In genomic region chr1:61452354-61452990, GRCh38 we compare ENCODE assay signal across 8 cellular contexts.
DNase-seq lines count a peak whose midpoint lies in the region; ATAC-seq and TF ChIP-seq lines count a peak whose summit lies in the region.

No MANE protein-coding gene starts in this region.

- H3K27ac ChIP-seq in PC-9 (peak overlapping the region; percentile 17; the same call in 1 of the 2 replicates), osteoblast (ENCODE audit: low read depth, low read length) (peak overlapping the region; percentile 42)

- CTCF ChIA-PET in PC-9 (lab: Charles Lee): interaction anchor here (0.7 to 0.8 kb wide), 2 partner anchors 130 to 317 kb away, joined by 9 to 10 read pairs; no protein-coding TSS in a partner anchor

- POLR2A ChIA-PET in PC-9 (lab: Charles Lee; ENCODE audit: unreplicated experiment): interaction anchor here (0.5 kb wide), 1 partner anchor 370 kb away, joined by 4 read pairs; the partner anchor contains the start of gene NFIA

- no peaks in the 10 kb centered on the region for H3F3A ChIP-seq in PC-9 (ENCODE audit: insufficient read depth, low read depth)

- H3K27ac Mint-ChIP-seq in CD14-positive monocyte (peak overlapping the region in 6 of 7 donors; percentile 25 to 91 (median 88)), endothelial cell (ENCODE audit: unreplicated experiment) (peak overlapping the region; percentile 91)

- H3K4me1 ChIP-seq in PC-9 (replicated peaks; ENCODE audit: insufficient read depth): peaks cover 22% of the 10 kb centered on the region
- H3K4me1 ChIP-seq in osteoblast (ENCODE audit: insufficient read depth, low read length): peaks cover 24% of the 10 kb centered on the region

- H2AFZ ChIP-seq in PC-9 (no peak overlapping the region), osteoblast (ENCODE audit: low read length) (no peak overlapping the region)

- H3K4me3 ChIP-seq in PC-9: no peak overlapping the region
- H3K4me3 ChIP-seq in osteoblast (ENCODE audit: insufficient read depth, low read length): no peak overlapping the region

- DNase-seq in CD14-positive monocyte (ENCODE audit: low spot score): no peak
- DNase-seq in PC-9: no peak
- no peak for DNase-seq in endothelial cell (ENCODE audit: low spot score)
- no peak for DNase-seq in osteoblast (ENCODE audit: insufficient read length, low spot score, missing footprints)
- DNase-seq in activated CD4-positive, CD25-positive, alpha-beta regulatory T cell (lab: John Stamatoyannopoulos, UW): no peak
- DNase-seq in GM03348 (ENCODE audit: low spot score): no peak
- no peak for DNase-seq in amniotic stem cell (lab: John Stamatoyannopoulos, UW)

- H3K79me2 ChIP-seq in PC-9 (ENCODE audit: low read depth): no peaks in the 10 kb centered on the region
- no peaks in the 10 kb centered on the region for H3K79me2 ChIP-seq in osteoblast (ENCODE audit: insufficient read depth, low read length)

- no peak overlapping the region for H3K4me3 Mint-ChIP-seq in CD14-positive monocyte
- no peak overlapping the region for H3K4me3 Mint-ChIP-seq in endothelial cell (ENCODE audit: unreplicated experiment)

- H3K9me3 Mint-ChIP-seq in CD14-positive monocyte: no peaks in the 10 kb centered on the region
- no peaks in the 10 kb centered on the region for H3K9me3 Mint-ChIP-seq in endothelial cell (ENCODE audit: unreplicated experiment)

- no peaks in the 10 kb centered on the region for H3K27me3 ChIP-seq in PC-9 (ENCODE audit: insufficient read depth, low read depth)
- peaks cover 13% of the 10 kb centered on the region for H3K27me3 ChIP-seq in osteoblast (ENCODE audit: insufficient read depth, low read length)

- BruUV-seq in PC-9 (replicated peaks; lab: Mats Ljungman, UMichigan): no TSS peak

- no peak for TF ChIP-seq CTCF in CD14-positive monocyte (IDR thresholded peaks at IDR 0.05)
- no peak for TF ChIP-seq CTCF in PC-9 (conservative IDR thresholded peaks at IDR 0.05)
- no peak for TF ChIP-seq CTCF in endothelial cell (IDR thresholded peaks at IDR 0.05; ENCODE audit: unreplicated experiment)
- TF ChIP-seq CTCF in osteoblast (IDR thresholded peaks at IDR 0.05; ENCODE audit: extremely low read depth, low read depth, low read length): no peak

- H3K36me3 ChIP-seq in PC-9 (ENCODE audit: low read depth) (no peaks in the 10 kb centered on the region), osteoblast (ENCODE audit: insufficient read depth, low read length) (no peaks in the 10 kb centered on the region)

- H3K9me2 ChIP-seq in PC-9 (ENCODE audit: insufficient read depth): no peaks in the 10 kb centered on the region

- H3K4me2 ChIP-seq in PC-9: peak overlapping the region; percentile 45
- peak overlapping the region; percentile 53 for H3K4me2 ChIP-seq in osteoblast (ENCODE audit: insufficient read depth, low read length)

- no peaks in the 10 kb centered on the region for H3K9me3 ChIP-seq in PC-9 (ENCODE audit: insufficient read depth, low read depth)
- H3K9me3 ChIP-seq in osteoblast (ENCODE audit: low read depth, low read length): no peaks in the 10 kb centered on the region

- H3K27me3 Mint-ChIP-seq in CD14-positive monocyte (ENCODE audit: low read depth in 3 of 3) (no peaks in the 10 kb centered on the region), endothelial cell (ENCODE audit: unreplicated experiment) (peaks cover 8% of the 10 kb centered on the region)

- peaks cover 41% of the 10 kb centered on the region for H3K4me1 Mint-ChIP-seq in CD14-positive monocyte
- H3K4me1 Mint-ChIP-seq in endothelial cell (ENCODE audit: unreplicated experiment): peaks cover 46% of the 10 kb centered on the region

- no peaks in the 10 kb centered on the region for H4K20me1 ChIP-seq in PC-9 (ENCODE audit: insufficient read depth)
- peaks cover 2% of the 10 kb centered on the region for H4K20me1 ChIP-seq in osteoblast (ENCODE audit: insufficient read depth, low read length)

- H3K36me3 Mint-ChIP-seq in CD14-positive monocyte: peaks cover 7 to 15% of the 10 kb centered on the region in 2 donors
- H3K36me3 Mint-ChIP-seq in endothelial cell (ENCODE audit: low read depth, unreplicated experiment): no peaks in the 10 kb centered on the region

- intact Hi-C loops in CD14-positive monocyte (cut with micrococcal nuclease): loop anchor here (5.0 to 10.0 kb wide), 3 partner anchors 192 to 588 kb away; no protein-coding TSS in a partner anchor
- intact Hi-C loops in PC-9 (cut with micrococcal nuclease; ENCODE audit: unreplicated experiment): loop anchor here (2.0 to 10.0 kb wide), 8 partner anchors 132 to 1480 kb away; no protein-coding TSS in a partner anchor

- no peak for ATAC-seq in HG03378 (IDR thresholded peaks at IDR 0.05; ENCODE audit: unreplicated experiment)
